21 cellular contexts compared by ENCODE assay signal in genomic region chr17:41523787-41524186, GRCh38. TPM values are rescaled to one million over a fixed set of nuclear protein-coding genes. Genes with fewer than 3 reads are reported as not detected.
DNase-seq lines count a peak whose midpoint lies in the region; ATAC-seq and TF ChIP-seq lines count a peak whose summit lies in the region.
"Had no signal": no experiment of that assay in that cellular context is flagged by ENCODE, and none has a peak within 500 bp of the region (broad histone marks: within the 10 kb centered on the region; RNA-seq: fewer than 3 reads in every experiment).

No MANE protein-coding gene starts in this region.

- H4K20me1 ChIP-seq in SK-N-SH (ENCODE audit: insufficient read depth) = no peaks in the 10 kb centered on the region

- TF ChIP-seq POLR2A in prostate gland (IDR thresholded peaks at IDR 0.05) = no peak

- peaks cover 8 to 76% (median 65%) of the 10 kb centered on the region in 7 donors for H3K27me3 ChIP-seq in heart right ventricle
- H3K27me3 ChIP-seq in SK-N-SH (ENCODE audit: insufficient read depth) = no peaks in the 10 kb centered on the region
- peaks cover 19% of the 10 kb centered on the region for H3K27me3 ChIP-seq in lower lobe of right lung (ENCODE audit: low read depth)
- H3K27me3 ChIP-seq in prostate gland (replicated peaks; ENCODE audit: insufficient read depth) = no peaks in the 10 kb centered on the region

- DNase-seq in Right ventricle myocardium superior (peak; percentile 34), heart right ventricle (no peak), SK-N-SH (peak; percentile 80), lower lobe of right lung (no peak), prostate gland (ENCODE audit: low spot score) (no peak), pons (ENCODE audit: low spot score) (no peak)
- DNase-seq in activated CD4-positive, CD25-positive, alpha-beta regulatory T cell (lab: John Stamatoyannopoulos, UW) = no peak
- DNase-seq in activated CD4-positive, alpha-beta T cell treated with anti-CD3 and anti-CD28 coated beads, Interleukin-2, amount 10 ng/mL, durations not matched to agents 24 days and 14 days = no peak
- DNase-seq: activated CD4-positive, alpha-beta T cell treated with anti-CD3 and anti-CD28 coated beads for 1 hour; activated CD8-positive, alpha-beta memory T cell treated with anti-CD3 and anti-CD28 coated beads, Interleukin-2, amount 50 U/mL, for 48 hours; activated naive CD4-positive, alpha-beta T cell; aorta; CD8-positive, alpha-beta memory T cell; mesendoderm; NCI-H2029; NCI-H526; right cardiac atrium; stimulated activated CD4-positive, alpha-beta T cell treated with anti-CD3 and anti-CD28 coated beads, Interleukin-2, amount 100 ng/mL, for 24 hours; T-helper 17 cell had no signal

- WGBS in heart right ventricle, 2 donors = 82 to 85% methylated on average over 19 of the region's 19 CpGs
- 42% methylated on average over 11 of the region's 19 CpGs for WGBS in SK-N-SH (ENCODE audit: low lambda C conversion rate)
- WGBS in prostate gland = 4% methylated on average over 17 of the region's 19 CpGs

- TF ChIP-seq EP300 in SK-N-SH (IDR thresholded peaks at IDR 0.05; ENCODE audit: borderline replicate concordance in 1 of 2, low read depth in 1 of 2, low read length in 1 of 2) = peak; percentile 35 to 62; a peak in 3 of 4 replicates

- H3K4me3 Mint-ChIP-seq in activated CD4-positive, alpha-beta T cell treated with anti-CD3 and anti-CD28 coated beads, Interleukin-2, amount 10 ng/mL, durations not matched to agents 24 days and 14 days = no peak overlapping the region
- H3K4me3 Mint-ChIP-seq: CD8-positive, alpha-beta memory T cell; T-helper 17 cell had no signal

- no peak overlapping the region for H3K27ac Mint-ChIP-seq in activated CD4-positive, alpha-beta T cell treated with anti-CD3 and anti-CD28 coated beads, Interleukin-2, amount 10 ng/mL, durations not matched to agents 24 days and 14 days
- H3K27ac Mint-ChIP-seq: CD8-positive, alpha-beta memory T cell; T-helper 17 cell had no signal

- ATAC-seq in Right ventricle myocardium superior (ENCODE audit: poor library complexity) (no peak), heart right ventricle (no peak), lower lobe of right lung (no peak)
- ATAC-seq: right cardiac atrium, T-helper 17 cell had no signal

- peak overlapping the region; percentile 45; the same call in 1 of the 2 replicates for H2AFZ ChIP-seq in SK-N-SH (ENCODE audit: low read depth)

- no peaks in the 10 kb centered on the region for H3K9me3 Mint-ChIP-seq in activated CD4-positive, alpha-beta T cell treated with anti-CD3 and anti-CD28 coated beads, Interleukin-2, amount 10 ng/mL, durations not matched to agents 24 days and 14 days

- H3F3A ChIP-seq in SK-N-SH (replicated peaks; ENCODE audit: insufficient read depth) = peaks cover 2% of the 10 kb centered on the region

- H3K27me3 Mint-ChIP-seq in activated CD4-positive, alpha-beta T cell treated with anti-CD3 and anti-CD28 coated beads, Interleukin-2, amount 10 ng/mL, durations not matched to agents 24 days and 14 days = peaks cover 29% of the 10 kb centered on the region

- CTCF ChIA-PET in SK-N-SH (lab: Yijun Ruan, JAX) = interaction anchor here (0.6 to 10.6 kb wide), 11 partner anchors 9 to 1072 kb away, joined by 3 to 144 read pairs (median 4); no protein-coding TSS in a partner anchor

- H3K4me1 ChIP-seq in heart right ventricle (peaks cover 0 to 15% (median 8%) of the 10 kb centered on the region in 9 donors), SK-N-SH (ENCODE audit: control insufficient read depth in 1 of 2, insufficient read depth in 2 of 2, low read depth in 1 of 2, low read length in 1 of 2) (peaks cover 42 to 61% of the 10 kb centered on the region in 2 experiments), lower lobe of right lung (peaks cover 36% of the 10 kb centered on the region), prostate gland (replicated peaks) (peaks cover 8% of the 10 kb centered on the region)

- no peaks in the 10 kb centered on the region for H3K9me3 ChIP-seq in heart right ventricle
- no peaks in the 10 kb centered on the region for H3K9me3 ChIP-seq in SK-N-SH
- H3K9me3 ChIP-seq in lower lobe of right lung = no peaks in the 10 kb centered on the region
- H3K9me3 ChIP-seq in prostate gland = no peaks in the 10 kb centered on the region
- H3K9me3 ChIP-seq: neutrophil had no signal

- peak; percentile 52 for TF ChIP-seq RAD21 in SK-N-SH (IDR thresholded peaks at IDR 0.05; ENCODE audit: low read length)

- peak overlapping the region; percentile 20 for H3K9ac ChIP-seq in SK-N-SH

- H3K36me3 ChIP-seq in heart right ventricle (no peaks in the 10 kb centered on the region), SK-N-SH (replicated peaks in 1 of 2; ENCODE audit: control insufficient read depth in 1 of 2, insufficient read depth in 2 of 2, low read length in 1 of 2) (no peaks in the 10 kb centered on the region), lower lobe of right lung (peaks cover 11% of the 10 kb centered on the region), prostate gland (no peaks in the 10 kb centered on the region)
- H3K36me3 ChIP-seq: neutrophil had no signal

- POLR2A ChIA-PET in SK-N-SH (lab: Yijun Ruan, JAX) = interaction anchor here (1.2 to 1.3 kb wide), 2 partner anchors 24 to 166 kb away, joined by 3 to 9 read pairs; no protein-coding TSS in a partner anchor

- no peaks in the 10 kb centered on the region for H3K4me1 Mint-ChIP-seq in activated CD4-positive, alpha-beta T cell treated with anti-CD3 and anti-CD28 coated beads, Interleukin-2, amount 10 ng/mL, durations not matched to agents 24 days and 14 days

- no peaks in the 10 kb centered on the region for H3K9me2 ChIP-seq in SK-N-SH

- no peak for TF ChIP-seq CTCF in heart right ventricle (IDR thresholded peaks at IDR 0.05)
- TF ChIP-seq CTCF in SK-N-SH (IDR thresholded peaks at IDR 0.05) = no peak
- no peak for TF ChIP-seq CTCF in lower lobe of right lung (IDR thresholded peaks at IDR 0.05)
- TF ChIP-seq CTCF in prostate gland (IDR thresholded peaks at IDR 0.05) = no peak

- H3K4me3 ChIP-seq in heart right ventricle (no peak overlapping the region), SK-N-SH (ENCODE audit: low read depth in 2 of 2, low read length in 1 of 2) (peak overlapping the region; percentile 6 to 17; a peak in 1 of 4 replicates), lower lobe of right lung (peak overlapping the region; percentile 7), prostate gland (peak overlapping the region in 1 of 2 donors; percentile 6)

- H3K27ac ChIP-seq in heart right ventricle (no peak overlapping the region), SK-N-SH (ENCODE audit: low read depth in 2 of 2, low read length in 1 of 2) (peak overlapping the region; percentile 45 to 86), lower lobe of right lung (peak overlapping the region; percentile 11), prostate gland (peak overlapping the region in 1 of 2 donors; percentile 38)
- H3K27ac ChIP-seq: neutrophil had no signal

- H3K36me3 Mint-ChIP-seq in activated CD4-positive, alpha-beta T cell treated with anti-CD3 and anti-CD28 coated beads, Interleukin-2, amount 10 ng/mL, durations not matched to agents 24 days and 14 days (ENCODE audit: low read depth) = no peaks in the 10 kb centered on the region
- H3K36me3 Mint-ChIP-seq: CD8-positive, alpha-beta memory T cell had no signal

- H3K79me2 ChIP-seq in SK-N-SH (ENCODE audit: insufficient read depth) = no peaks in the 10 kb centered on the region

- peak overlapping the region; percentile 66 for H3K4me2 ChIP-seq in SK-N-SH

- intact Hi-C loops in Right ventricle myocardium superior (cut with DNase I) = no loop called here
- intact Hi-C loops in heart right ventricle (cut with DNase I) = no loop called here
- intact Hi-C loops in lower lobe of right lung (cut with DNase I) = no loop called here
- intact Hi-C loops in prostate gland (cut with DNase I) = no loop called here
- intact Hi-C loops in activated CD4-positive, alpha-beta T cell treated with anti-CD3 and anti-CD28 coated beads, Interleukin-2, amount 10 ng/mL, durations not matched to agents 24 days and 14 days (cut with micrococcal nuclease) = no loop called here

RNA-seq across cellular contexts. Expression of gene KRT19, which starts 4.3 kb away (rescaled TPM):
- 0.46 TPM for total RNA-seq in Right ventricle myocardium superior
- 1 to 10 TPM in 3 of 10 donors, under 1 TPM in 7; 0.37 to 5.7 (median 0.77) TPM for total RNA-seq in heart right ventricle
- 1 to 10 TPM; 1.2 to 1.7 TPM for polyA plus RNA-seq in heart right ventricle
- 1.8 and 2.5 TPM in 2 replicates for polyA plus RNA-seq in SK-N-SH (2012; rRNA removed)
- polyA plus RNA-seq in SK-N-SH (2012; cell fraction: cytosol; rRNA removed) = 1.7 and 2.3 TPM in 2 replicates
- polyA plus RNA-seq in SK-N-SH (2012; cell fraction: nucleus; rRNA removed) = 0.88 and 1.5 TPM in 2 replicates
- total RNA-seq in lower lobe of right lung = 212 TPM
- 100 to 1,000 TPM; 351 to 398 TPM for total RNA-seq in prostate gland
- not detected in 2 replicates for total RNA-seq in activated CD4-positive, alpha-beta T cell treated with anti-CD3 and anti-CD28 coated beads, Interleukin-2, amount 10 ng/mL, durations not matched to agents 24 days and 14 days
- total RNA-seq: CD8-positive, alpha-beta memory T cell; T-helper 17 cell had no signal
- polyA plus RNA-seq: CD8-positive, alpha-beta memory T cell had no signal

RNA-seq across cellular contexts. Expression of gene KRT15, which starts 5.1 kb away (rescaled TPM):
- total RNA-seq in Right ventricle myocardium superior = not detected
- total RNA-seq in heart right ventricle = under 1 TPM in 1 of 10 donors, not detected in 9; 0.07 TPM
- under 1 TPM in 1 of 2 donors, not detected in 1; 0.22 TPM for polyA plus RNA-seq in heart right ventricle
- polyA plus RNA-seq in SK-N-SH (2012; rRNA removed) = 16.9 and 17.0 TPM in 2 replicates
- polyA plus RNA-seq in SK-N-SH (2012; cell fraction: cytosol; rRNA removed) = 9.7 and 12.7 TPM in 2 replicates
- polyA plus RNA-seq in SK-N-SH (2012; cell fraction: nucleus; rRNA removed) = 33.8 and 36.0 TPM in 2 replicates
- total RNA-seq in lower lobe of right lung = 9.0 TPM
- total RNA-seq in prostate gland = 1,000 to 10,000 TPM in 1 of 2 donors, 100 to 1,000 TPM in 1; 138 to 1,038 TPM
- total RNA-seq in activated CD4-positive, alpha-beta T cell treated with anti-CD3 and anti-CD28 coated beads, Interleukin-2, amount 10 ng/mL, durations not matched to agents 24 days and 14 days = not detected in 2 replicates
- total RNA-seq: aorta; CD8-positive, alpha-beta memory T cell; T-helper 17 cell had no signal
- polyA plus RNA-seq: CD8-positive, alpha-beta memory T cell; right cardiac atrium had no signal

RNA-seq across cellular contexts. Expression of gene KRT13, which starts 18.4 kb away (rescaled TPM):
- not detected for total RNA-seq in Right ventricle myocardium superior
- total RNA-seq in heart right ventricle = not detected
- 1 to 10 TPM in 1 of 2 donors, not detected in 1; 6.7 TPM for polyA plus RNA-seq in heart right ventricle
- 0.39 and 0.67 TPM in 2 replicates for polyA plus RNA-seq in SK-N-SH (2012; rRNA removed)
- polyA plus RNA-seq in SK-N-SH (2012; cell fraction: cytosol; rRNA removed) = 0.06 and 0.37 TPM in 2 replicates
- 1.3 TPM in 2 replicates for polyA plus RNA-seq in SK-N-SH (2012; cell fraction: nucleus; rRNA removed)
- 5.2 TPM for total RNA-seq in lower lobe of right lung
- total RNA-seq in prostate gland = 10 to 100 TPM; 38.4 to 62.7 TPM
- not detected in 2 replicates for total RNA-seq in activated CD4-positive, alpha-beta T cell treated with anti-CD3 and anti-CD28 coated beads, Interleukin-2, amount 10 ng/mL, durations not matched to agents 24 days and 14 days
- total RNA-seq: aorta; CD8-positive, alpha-beta memory T cell; right cardiac atrium; T-helper 17 cell had no signal
- polyA plus RNA-seq: CD8-positive, alpha-beta memory T cell had no signal

RNA-seq across cellular contexts. Expression of gene KRT36, which starts 34.1 kb away (rescaled TPM):
- total RNA-seq in Right ventricle myocardium superior (not detected), heart right ventricle (not detected), lower lobe of right lung (not detected), prostate gland (not detected)
- polyA plus RNA-seq in heart right ventricle (not detected), SK-N-SH (2012; rRNA removed) (not detected in 2 replicates)
- not detected in 2 replicates for polyA plus RNA-seq in SK-N-SH (2012; cell fraction: cytosol; rRNA removed)
- polyA plus RNA-seq in SK-N-SH (2012; cell fraction: nucleus; rRNA removed) = not detected in 2 replicates
- total RNA-seq in activated CD4-positive, alpha-beta T cell treated with anti-CD3 and anti-CD28 coated beads, Interleukin-2, amount 10 ng/mL, durations not matched to agents 24 days and 14 days = not detected in 2 replicates
- total RNA-seq: aorta; CD8-positive, alpha-beta memory T cell; right cardiac atrium; RPMI7951; T-helper 17 cell had no signal
- polyA plus RNA-seq: CD8-positive, alpha-beta memory T cell; right cardiac atrium had no signal

RNA-seq across cellular contexts. Expression of gene KRT35, which starts 42.8 kb away (rescaled TPM):
- total RNA-seq in Right ventricle myocardium superior (not detected), heart right ventricle (not detected), lower lobe of right lung (not detected), prostate gland (not detected)
- polyA plus RNA-seq in heart right ventricle (not detected), SK-N-SH (2012; rRNA removed) (not detected in 2 replicates)
- polyA plus RNA-seq in SK-N-SH (2012; cell fraction: cytosol; rRNA removed) = not detected in 2 replicates
- not detected in 2 replicates for polyA plus RNA-seq in SK-N-SH (2012; cell fraction: nucleus; rRNA removed)
- total RNA-seq in activated CD4-positive, alpha-beta T cell treated with anti-CD3 and anti-CD28 coated beads, Interleukin-2, amount 10 ng/mL, durations not matched to agents 24 days and 14 days = not detected in 2 replicates
- total RNA-seq: aorta; CD8-positive, alpha-beta memory T cell; right cardiac atrium; RPMI7951; T-helper 17 cell had no signal
- polyA plus RNA-seq: aorta; CD8-positive, alpha-beta memory T cell; right cardiac atrium had no signal

Comparison
In these comparisons a context has a peak if more than half of its experiments do, and no peak if none do; other contexts are left out.
1. DNase-seq: peak in Right ventricle myocardium superior (single experiment) and SK-N-SH (single experiment); none in heart right ventricle (0 of 2), lower lobe of right lung (single experiment), prostate gland (single experiment), activated CD4-positive, CD25-positive, alpha-beta regulatory T cell (0 of 4), pons (single experiment) and activated CD4-positive, alpha-beta T cell treated with anti-CD3 and anti-CD28 coated beads, Interleukin-2, amount 10 ng/mL, durations not matched to agents 24 days and 14 days (single experiment).
2. H3K27ac ChIP-seq: peak in SK-N-SH (2 of 2) and lower lobe of right lung (single experiment); none in heart right ventricle (0 of 10).
3. H3K4me3 ChIP-seq: peak in SK-N-SH (2 of 2) and lower lobe of right lung (single experiment); none in heart right ventricle (0 of 10).
4. RNA of gene KRT19, which starts 4.3 kb away (total RNA-seq): 351 to 398 TPM in prostate gland and 212 TPM in lower lobe of right lung (single experiment); 0.37 to 5.7 TPM in heart right ventricle, 0.46 TPM in Right ventricle myocardium superior (single experiment) and not detected in activated CD4-positive, alpha-beta T cell treated with anti-CD3 and anti-CD28 coated beads, Interleukin-2, amount 10 ng/mL, durations not matched to agents 24 days and 14 days; every median in the first group is over 10 times any median in the second.
5. RNA of gene KRT15, which starts 5.1 kb away (total RNA-seq): 138 to 1,038 TPM in prostate gland; 9.0 TPM in lower lobe of right lung (single experiment), not detected in Right ventricle myocardium superior (single experiment), 0.07 TPM in heart right ventricle and not detected in activated CD4-positive, alpha-beta T cell treated with anti-CD3 and anti-CD28 coated beads, Interleukin-2, amount 10 ng/mL, durations not matched to agents 24 days and 14 days; every median in the first group is over 10 times any median in the second.